ENCODE assay signal across 8 cellular contexts in the genomic region with DNA sequence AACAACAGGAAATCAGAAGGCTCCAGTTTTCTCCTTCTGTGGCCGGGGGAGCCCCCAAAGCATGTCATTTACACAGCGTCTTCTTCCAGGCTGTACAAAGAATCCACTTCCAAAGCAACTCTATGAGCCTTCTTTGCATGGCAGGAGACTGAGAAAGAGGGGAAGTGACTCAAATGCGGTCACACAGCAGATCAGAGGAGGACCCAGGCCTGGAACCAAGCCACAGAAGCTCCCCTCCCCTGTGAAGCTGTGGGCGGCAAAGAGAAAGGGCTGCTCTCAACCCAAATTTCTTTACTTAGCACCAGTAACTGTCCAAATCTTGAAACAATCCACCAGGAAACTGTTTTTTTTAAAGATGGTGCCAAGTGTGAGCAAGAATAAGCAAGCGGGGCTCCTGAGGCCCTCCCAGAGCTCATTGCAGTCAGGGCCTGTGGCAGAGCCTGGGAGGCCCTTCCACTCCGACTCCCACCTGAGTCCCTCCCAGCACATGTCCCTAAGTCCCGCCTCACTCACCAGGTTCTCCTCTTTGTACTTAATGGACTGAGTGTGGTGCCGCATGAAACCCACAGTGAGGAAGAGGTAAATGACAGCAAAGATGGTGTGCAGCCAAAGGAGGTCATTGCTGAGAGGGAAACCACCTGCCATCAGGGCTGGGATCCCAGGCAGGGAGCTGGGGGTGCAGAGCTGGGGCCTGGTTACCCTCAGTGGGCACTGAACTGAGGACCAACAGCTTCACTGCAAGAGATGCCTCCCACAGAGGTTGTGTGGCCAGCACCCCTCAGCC. TPM values are rescaled to one million over a fixed set of nuclear protein-coding genes. Genes with fewer than 3 reads are reported as not detected.
DNase-seq lines count a peak whose midpoint lies in the region; ATAC-seq and TF ChIP-seq lines count a peak whose summit lies in the region.

No MANE protein-coding gene starts in this region.

- no peaks in the 10 kb centered on the region for H3K9me2 ChIP-seq in hepatocyte (replicated peaks; ENCODE audit: insufficient read depth)

- H3K36me3 ChIP-seq in hepatocyte (replicated peaks; ENCODE audit: insufficient read depth, low read depth) = no peaks in the 10 kb centered on the region

- in situ Hi-C loops in GM13976 (cut with MboI; ENCODE audit: low sequenced_read_pairs, unreplicated experiment) = no loop called here

- no peak for TF ChIP-seq CTCF in GM13976 (IDR thresholded peaks at IDR 0.05; ENCODE audit: borderline replicate concordance, control extremely low read depth, extremely low read depth, insufficient read depth, missing control alignments)
- TF ChIP-seq CTCF in hepatocyte (IDR thresholded peaks at IDR 0.05; ENCODE audit: poor library complexity) = no peak

- H3K4me3 ChIP-seq in hepatocyte = no peak overlapping the region

- H3K4me1 ChIP-seq in hepatocyte (ENCODE audit: insufficient read depth) = peaks cover 17% of the 10 kb centered on the region

- no peaks in the 10 kb centered on the region for H3K27me3 ChIP-seq in hepatocyte

- no peak for ATAC-seq in left lobe of liver

- DNase-seq in GM13976 (ENCODE audit: low spot score) (peak; percentile 63), LHCN-M2 (ENCODE audit: low read depth) (peak; percentile 62), hepatocyte (ENCODE audit: low spot score) (no peak), SW 1271 (lab: John Stamatoyannopoulos, UW) (no peak), DMS114 treated with DMSO at 0.1 percent for 48 hours (lab: John Stamatoyannopoulos, UW; ENCODE audit: unreplicated experiment) (no peak), left lobe of liver (ENCODE audit: low spot score) (no peak)
- peak; percentile 60 to 71 for DNase-seq in activated CD8-positive, alpha-beta memory T cell treated with anti-CD3 and anti-CD28 coated beads for 4 hours (ENCODE audit: low read depth in 2 of 2)
- DNase-seq in stimulated activated naive CD4-positive, alpha-beta T cell (lab: John Stamatoyannopoulos, UW) = peak; percentile 42 to 67 (median 60)

- H3K4me2 ChIP-seq in hepatocyte = no peak overlapping the region

- H2AFZ ChIP-seq in hepatocyte = no peak overlapping the region

- no peaks in the 10 kb centered on the region for H3K79me2 ChIP-seq in hepatocyte

- WGBS in hepatocyte (ENCODE audit: low lambda C conversion rate, missing lambda C conversion rate) = 84% methylated on average over 8 of the region's 8 CpGs

- no peaks in the 10 kb centered on the region for H4K20me1 ChIP-seq in hepatocyte (ENCODE audit: insufficient read depth, poor library complexity, severe bottlenecking)

- peak overlapping the region; percentile 46 for H3K27ac ChIP-seq in hepatocyte

- no peaks in the 10 kb centered on the region for H3K9me3 ChIP-seq in hepatocyte (ENCODE audit: low read depth)

RNA-seq across cellular contexts. Expression of gene TMEM63A, which starts 15.9 kb away (rescaled TPM):
- total RNA-seq in LHCN-M2 (2014; rRNA removed) (10.1 and 10.2 TPM in 2 replicates), hepatocyte (35.8 and 47.5 TPM in 2 replicates), left lobe of liver (69.1 TPM)
- polyA plus RNA-seq in LHCN-M2 (2012) = 13.0 TPM
- 38.8 and 58.8 TPM in 2 replicates for polyA plus RNA-seq in hepatocyte

RNA-seq across cellular contexts. Expression of gene LEFTY1, which starts 22.7 kb away (rescaled TPM):
- total RNA-seq in LHCN-M2 (2014; rRNA removed) (not detected in 2 replicates), hepatocyte (3.8 and 5.8 TPM in 2 replicates), left lobe of liver (1.3 TPM)
- not detected for polyA plus RNA-seq in LHCN-M2 (2012)
- polyA plus RNA-seq in hepatocyte = 3.9 and 4.5 TPM in 2 replicates

RNA-seq across cellular contexts. Expression of gene EPHX1, which starts 56.3 kb away (rescaled TPM):
- total RNA-seq in LHCN-M2 (2014; rRNA removed) (13.3 and 18.0 TPM in 2 replicates), hepatocyte (122 and 133 TPM in 2 replicates), left lobe of liver (1,368 TPM)
- 72.7 TPM for polyA plus RNA-seq in LHCN-M2 (2012)
- 102 and 138 TPM in 2 replicates for polyA plus RNA-seq in hepatocyte

RNA-seq across cellular contexts. Expression of gene PYCR2, which starts 57.8 kb away (rescaled TPM):
- 71.4 and 77.4 TPM in 2 replicates for total RNA-seq in LHCN-M2 (2014; rRNA removed)
- polyA plus RNA-seq in LHCN-M2 (2012) = 57.0 TPM
- 26.9 and 33.5 TPM in 2 replicates for total RNA-seq in hepatocyte
- 49.2 and 60.1 TPM in 2 replicates for polyA plus RNA-seq in hepatocyte
- 26.9 TPM for total RNA-seq in left lobe of liver

Comparison
In these comparisons a context has a peak if more than half of its experiments do, and no peak if none do; other contexts are left out.
1. DNase-seq: peak in GM13976 (single experiment), LHCN-M2 (single experiment), activated CD8-positive, alpha-beta memory T cell treated with anti-CD3 and anti-CD28 coated beads for 4 hours (2 of 2) and stimulated activated naive CD4-positive, alpha-beta T cell (6 of 6); none in hepatocyte (single experiment), SW 1271 (0 of 2), DMS114 treated with DMSO at 0.1 percent for 48 hours (single experiment) and left lobe of liver (single experiment).
2. RNA of gene EPHX1, which starts 56.3 kb away (total RNA-seq): 1,368 TPM in left lobe of liver (single experiment); 122 to 133 TPM in hepatocyte and 13.3 to 18.0 TPM in LHCN-M2; every median in the first group is over 10 times any median in the second.